Comparison of ENCODE assay signal across 17 cellular contexts in the genomic region with DNA sequence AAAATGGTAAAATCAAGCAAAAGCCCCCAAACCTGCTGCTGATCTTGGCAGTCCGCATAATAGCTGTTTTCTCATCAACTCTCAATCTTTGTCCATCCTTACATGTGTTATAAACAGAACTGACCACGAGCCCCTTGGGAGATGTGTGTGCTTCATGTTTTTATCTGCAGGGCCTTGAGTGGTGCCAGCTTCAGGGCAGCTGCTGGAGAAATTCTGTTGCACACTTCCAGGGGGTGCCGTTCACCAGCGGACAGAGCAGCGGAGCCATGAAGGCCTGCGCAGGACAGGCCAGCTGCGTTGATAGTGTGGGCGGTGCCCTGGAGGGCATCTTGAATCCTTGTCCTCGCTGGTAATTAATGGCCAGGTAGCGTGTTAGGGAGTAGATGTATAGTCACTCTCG. TPM values are rescaled to one million over a fixed set of nuclear protein-coding genes. Genes with fewer than 3 reads are reported as not detected.
A peak's percentile ranks its signal among the peaks of the same experiment; 100 is the strongest.
DNase-seq lines count a peak whose midpoint lies in the region; ATAC-seq and TF ChIP-seq lines count a peak whose summit lies in the region.
"Had no signal": no experiment of that assay in that cellular context is flagged by ENCODE, and none has a peak within 500 bp of the region (broad histone marks: within the 10 kb centered on the region; RNA-seq: fewer than 3 reads in every experiment).

No MANE protein-coding gene starts in this region.

- peaks cover 9% of the 10 kb centered on the region for H3K36me3 ChIP-seq in CD4-positive, CD25-positive, alpha-beta regulatory T cell (ENCODE audit: control insufficient read depth, insufficient read depth, low read length)
- H3K36me3 ChIP-seq in sigmoid colon (peaks cover 0 to 6% (median 0%) of the 10 kb centered on the region in 4 donors), MG63 (no peaks in the 10 kb centered on the region; the same call in 1 of the 2 replicates)

- CTCF ChIA-PET in WTC11 (lab: Charles Lee) = interaction anchor here (0.6 to 0.8 kb wide), 2 partner anchors 56 to 80 kb away, joined by 3 to 5 read pairs; no protein-coding TSS in a partner anchor

- H3K9me3 ChIP-seq in CD4-positive, CD25-positive, alpha-beta regulatory T cell (ENCODE audit: control insufficient read depth in 2 of 2, low read length in 2 of 2) = no peaks in the 10 kb centered on the region
- H3K9me3 ChIP-seq in sigmoid colon (no peaks in the 10 kb centered on the region), MG63 (no peaks in the 10 kb centered on the region)

- peak overlapping the region; percentile 69 to 87 (median 69) for H3K27ac Mint-ChIP-seq in CD4-positive, CD25-positive, alpha-beta regulatory T cell
- H3K27ac Mint-ChIP-seq in WTC11 (peak overlapping the region; percentile 12; the same call in 1 of the 2 replicates), immature natural killer cell (peak overlapping the region; percentile 3 to 88 (median 66)), CD14-positive monocyte (peak overlapping the region in 2 of 7 donors; percentile 15 to 28)
- H3K27ac Mint-ChIP-seq: activated T-helper 2 cell treated with anti-CD3 and anti-CD28 coated beads, Interferon-gamma antibody, Interleukin-2, Interleukin-4, amounts not matched to agents 10 μg/mL and 5 μg/mL and 100 μg/mL, durations not matched to agents 14 hours and 24 hours and 36 hours had no signal

- peaks cover 6% of the 10 kb centered on the region for H3K36me3 Mint-ChIP-seq in CD4-positive, CD25-positive, alpha-beta regulatory T cell
- H3K36me3 Mint-ChIP-seq in WTC11 = no peaks in the 10 kb centered on the region
- H3K36me3 Mint-ChIP-seq in immature natural killer cell = no peaks in the 10 kb centered on the region
- peaks cover 10 to 11% of the 10 kb centered on the region in 2 donors for H3K36me3 Mint-ChIP-seq in CD14-positive monocyte

- no peak for TF ChIP-seq EP300 in sigmoid colon (IDR thresholded peaks at IDR 0.05)

- TF ChIP-seq CTCF in WTC11 (IDR thresholded peaks at IDR 0.05) (no peak), sigmoid colon (IDR thresholded peaks at IDR 0.05) (no peak), CD14-positive monocyte (IDR thresholded peaks at IDR 0.05) (no peak)

- H3K9me3 Mint-ChIP-seq in CD4-positive, CD25-positive, alpha-beta regulatory T cell = no peaks in the 10 kb centered on the region
- no peaks in the 10 kb centered on the region for H3K9me3 Mint-ChIP-seq in WTC11
- no peaks in the 10 kb centered on the region for H3K9me3 Mint-ChIP-seq in immature natural killer cell
- H3K9me3 Mint-ChIP-seq in CD14-positive monocyte = peaks cover 0 to 2% (median 0%) of the 10 kb centered on the region in 7 donors
- H3K9me3 Mint-ChIP-seq: activated T-helper 2 cell treated with anti-CD3 and anti-CD28 coated beads, Interferon-gamma antibody, Interleukin-2, Interleukin-4, amounts not matched to agents 10 μg/mL and 5 μg/mL and 100 μg/mL, durations not matched to agents 14 hours and 24 hours and 36 hours; CD8-positive, alpha-beta T cell had no signal

- DNase-seq in CD4-positive, CD25-positive, alpha-beta regulatory T cell = no peak
- DNase-seq in WTC11 (ENCODE audit: low spot score) (no peak), immature natural killer cell (no peak), sigmoid colon (peak; percentile 45), MG63 (no peak), CD14-positive monocyte (ENCODE audit: low spot score) (no peak)
- DNase-seq: activated CD4-positive, alpha-beta T cell treated with anti-CD3 and anti-CD28 coated beads, Interleukin-2, amount 50 U/mL, for 48 hours; CD8-positive, alpha-beta T cell; NCI-H187; NCI-H748 treated with DMSO at 0.1 percent for 48 hours; T1000 had no signal

- POLR2A ChIA-PET in WTC11 (lab: Charles Lee) = no interaction called here

- ATAC-seq in CD4-positive, CD25-positive, alpha-beta regulatory T cell (ENCODE audit: low read depth in 2 of 2) = no peak
- ATAC-seq in WTC11 = no peak
- ATAC-seq in HG03135 (IDR thresholded peaks at IDR 0.05; ENCODE audit: unreplicated experiment) = no peak
- ATAC-seq in GM19455 (IDR thresholded peaks at IDR 0.05; ENCODE audit: unreplicated experiment) = no peak
- ATAC-seq: CD8-positive, alpha-beta T cell had no signal

- intact Hi-C loops in sigmoid colon (cut with DNase I) (no loop called here), CD14-positive monocyte (cut with micrococcal nuclease) (no loop called here)

- peaks cover 28 to 65% (median 45%) of the 10 kb centered on the region in 4 donors for H3K4me1 Mint-ChIP-seq in CD4-positive, CD25-positive, alpha-beta regulatory T cell
- H3K4me1 Mint-ChIP-seq in WTC11 = peaks cover 3% of the 10 kb centered on the region; the same call in 1 of the 2 replicates
- peaks cover 47 to 69% of the 10 kb centered on the region in 2 donors for H3K4me1 Mint-ChIP-seq in immature natural killer cell
- H3K4me1 Mint-ChIP-seq in CD14-positive monocyte = peaks cover 41% of the 10 kb centered on the region

- WGBS in sigmoid colon, 2 donors = 83 to 91% methylated on average over 11 of the region's 11 CpGs

- H3K27me3 Mint-ChIP-seq in CD4-positive, CD25-positive, alpha-beta regulatory T cell = no peaks in the 10 kb centered on the region
- H3K27me3 Mint-ChIP-seq in WTC11 (ENCODE audit: low read depth) (no peaks in the 10 kb centered on the region), immature natural killer cell (ENCODE audit: low read depth in 3 of 3) (peaks cover 0 to 2% (median 0%) of the 10 kb centered on the region in 3 donors), CD14-positive monocyte (ENCODE audit: low read depth in 3 of 3) (no peaks in the 10 kb centered on the region)

- H3K4me3 ChIP-seq in CD4-positive, CD25-positive, alpha-beta regulatory T cell (ENCODE audit: low read depth, low read length) = no peak overlapping the region
- no peak overlapping the region for H3K4me3 ChIP-seq in sigmoid colon
- H3K4me3 ChIP-seq in MG63 = no peak overlapping the region
- H3K4me3 ChIP-seq: lung had no signal

- TF ChIP-seq POLR2A in sigmoid colon (IDR thresholded peaks at IDR 0.05) = no peak

- peaks cover 7% of the 10 kb centered on the region for H3K4me1 ChIP-seq in CD4-positive, CD25-positive, alpha-beta regulatory T cell (ENCODE audit: control insufficient read depth, insufficient read depth, low read length, poor library complexity, severe bottlenecking)
- peaks cover 0 to 59% (median 33%) of the 10 kb centered on the region in 4 donors for H3K4me1 ChIP-seq in sigmoid colon

- H3K27me3 ChIP-seq in CD4-positive, CD25-positive, alpha-beta regulatory T cell (ENCODE audit: control insufficient read depth, insufficient read depth, low read length) = no peaks in the 10 kb centered on the region
- no peaks in the 10 kb centered on the region for H3K27me3 ChIP-seq in sigmoid colon
- no peaks in the 10 kb centered on the region for H3K27me3 ChIP-seq in MG63

- no peak overlapping the region for H3K27ac ChIP-seq in CD4-positive, CD25-positive, alpha-beta regulatory T cell (ENCODE audit: insufficient read depth, low read length, poor library complexity, severe bottlenecking)
- H3K27ac ChIP-seq in sigmoid colon = no peak overlapping the region
- H3K27ac ChIP-seq: HL-60, parathyroid adenoma had no signal

- H3K4me3 Mint-ChIP-seq in CD4-positive, CD25-positive, alpha-beta regulatory T cell = peak overlapping the region in 2 of 4 donors; percentile 50 to 51
- H3K4me3 Mint-ChIP-seq in WTC11 (no peak overlapping the region), immature natural killer cell (no peak overlapping the region), CD14-positive monocyte (no peak overlapping the region)
- H3K4me3 Mint-ChIP-seq: CD8-positive, alpha-beta T cell had no signal

TF ChIP-seq in WTC11, 78 proteins besides CTCF, POLR2A, EP300 and RAD21 (continues in another document):
- no peak for TF ChIP-seq ZNF671 (CRISPR knock-in tag; IDR thresholded peaks at IDR 0.05)
- TF ChIP-seq, protein P1, sequence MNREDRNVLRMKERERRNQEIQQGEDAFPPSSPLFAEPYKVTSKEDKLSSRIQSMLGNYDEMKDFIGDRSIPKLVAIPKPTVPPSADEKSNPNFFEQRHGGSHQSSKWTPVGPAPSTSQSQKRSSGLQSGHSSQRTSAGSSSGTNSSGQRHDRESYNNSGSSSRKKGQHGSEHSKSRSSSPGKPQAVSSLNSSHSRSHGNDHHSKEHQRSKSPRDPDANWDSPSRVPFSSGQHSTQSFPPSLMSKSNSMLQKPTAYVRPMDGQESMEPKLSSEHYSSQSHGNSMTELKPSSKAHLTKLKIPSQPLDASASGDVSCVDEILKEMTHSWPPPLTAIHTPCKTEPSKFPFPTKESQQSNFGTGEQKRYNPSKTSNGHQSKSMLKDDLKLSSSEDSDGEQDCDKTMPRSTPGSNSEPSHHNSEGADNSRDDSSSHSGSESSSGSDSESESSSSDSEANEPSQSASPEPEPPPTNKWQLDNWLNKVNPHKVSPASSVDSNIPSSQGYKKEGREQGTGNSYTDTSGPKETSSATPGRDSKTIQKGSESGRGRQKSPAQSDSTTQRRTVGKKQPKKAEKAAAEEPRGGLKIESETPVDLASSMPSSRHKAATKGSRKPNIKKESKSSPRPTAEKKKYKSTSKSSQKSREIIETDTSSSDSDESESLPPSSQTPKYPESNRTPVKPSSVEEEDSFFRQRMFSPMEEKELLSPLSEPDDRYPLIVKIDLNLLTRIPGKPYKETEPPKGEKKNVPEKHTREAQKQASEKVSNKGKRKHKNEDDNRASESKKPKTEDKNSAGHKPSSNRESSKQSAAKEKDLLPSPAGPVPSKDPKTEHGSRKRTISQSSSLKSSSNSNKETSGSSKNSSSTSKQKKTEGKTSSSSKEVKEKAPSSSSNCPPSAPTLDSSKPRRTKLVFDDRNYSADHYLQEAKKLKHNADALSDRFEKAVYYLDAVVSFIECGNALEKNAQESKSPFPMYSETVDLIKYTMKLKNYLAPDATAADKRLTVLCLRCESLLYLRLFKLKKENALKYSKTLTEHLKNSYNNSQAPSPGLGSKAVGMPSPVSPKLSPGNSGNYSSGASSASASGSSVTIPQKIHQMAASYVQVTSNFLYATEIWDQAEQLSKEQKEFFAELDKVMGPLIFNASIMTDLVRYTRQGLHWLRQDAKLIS (CRISPR knock-in tag; IDR thresholded peaks at IDR 0.05; ENCODE audit: borderline replicate concordance) = no peak
- TF ChIP-seq, protein P2, sequence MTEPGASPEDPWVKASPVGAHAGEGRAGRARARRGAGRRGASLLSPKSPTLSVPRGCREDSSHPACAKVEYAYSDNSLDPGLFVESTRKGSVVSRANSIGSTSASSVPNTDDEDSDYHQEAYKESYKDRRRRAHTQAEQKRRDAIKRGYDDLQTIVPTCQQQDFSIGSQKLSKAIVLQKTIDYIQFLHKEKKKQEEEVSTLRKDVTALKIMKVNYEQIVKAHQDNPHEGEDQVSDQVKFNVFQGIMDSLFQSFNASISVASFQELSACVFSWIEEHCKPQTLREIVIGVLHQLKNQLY (CRISPR knock-in tag; IDR thresholded peaks at IDR 0.05) = no peak
- no peak for TF ChIP-seq IRF2 (CRISPR knock-in tag; IDR thresholded peaks at IDR 0.05; ENCODE audit: borderline replicate concordance, low read depth)

RNA-seq across cellular contexts. Expression of a gene that starts 20.1 kb away (rescaled TPM):
- 234 TPM for total RNA-seq in CD4-positive, CD25-positive, alpha-beta regulatory T cell
- polyA plus RNA-seq in CD4-positive, CD25-positive, alpha-beta regulatory T cell = 10 to 100 TPM; 49.0 to 88.5 (median 55.8) TPM
- 127 to 140 TPM (median 136 TPM) in 3 replicates for total RNA-seq in WTC11 (2021)
- 10 to 100 TPM in 1 of 3 donors, 1 to 10 TPM in 2; 1.2 to 15.1 (median 4.2) TPM for polyA plus RNA-seq in immature natural killer cell
- total RNA-seq in sigmoid colon = 100 to 1,000 TPM in 1 of 4 donors, 10 to 100 TPM in 3; 59.6 to 101 (median 80.4) TPM
- polyA plus RNA-seq in sigmoid colon = 100 to 1,000 TPM in 1 of 3 donors, 10 to 100 TPM in 2; 43.2 to 113 (median 67.9) TPM
- total RNA-seq in MG63 (2014; rRNA removed; shearing (Covaris generic); ENCODE audit: low replicate concordance) = 139 and 143 TPM in 2 replicates
- 1 to 10 TPM; 2.0 to 2.5 TPM for polyA plus RNA-seq in CD14-positive monocyte
